In genomic region chr1:38000529-38001453, GRCh38 we compare ENCODE assay signal across 8 cellular contexts. TPM values are rescaled to one million over a fixed set of nuclear protein-coding genes. Genes with fewer than 3 reads are reported as not detected.
DNase-seq lines count a peak whose midpoint lies in the region; TF ChIP-seq lines count a peak whose summit lies in the region.

No MANE protein-coding gene starts in this region.

- no peak overlapping the region for H3K4me3 Mint-ChIP-seq in activated naive CD4-positive, alpha-beta T cell treated with anti-CD3 and anti-CD28 coated beads, Interleukin-2, amount 10 ng/mL, durations not matched to agents 7 days and 5 days

- peaks cover 46% of the 10 kb centered on the region for H3K4me1 Mint-ChIP-seq in activated naive CD4-positive, alpha-beta T cell treated with anti-CD3 and anti-CD28 coated beads, Interleukin-2, amount 10 ng/mL, durations not matched to agents 7 days and 5 days

- H3K27ac Mint-ChIP-seq in activated naive CD4-positive, alpha-beta T cell treated with anti-CD3 and anti-CD28 coated beads, Interleukin-2, amount 10 ng/mL, durations not matched to agents 7 days and 5 days, result peak overlapping the region; percentile 42

- TF ChIP-seq CTCF in breast epithelium (IDR thresholded peaks at IDR 0.05) (no peak), thyroid gland (IDR thresholded peaks at IDR 0.05) (no peak)

- intact Hi-C loops in breast epithelium (cut with DNase I; ENCODE audit: low total_unique reads) (no loop called here), thyroid gland (cut with DNase I) (loop anchor here (10.0 kb wide), 1 partner anchor 66 kb away; no protein-coding TSS in a partner anchor)

- no peak for DNase-seq in activated naive CD4-positive, alpha-beta T cell treated with anti-CD3 and anti-CD28 coated beads, Interleukin-2, amount 10 ng/mL, durations not matched to agents 7 days and 5 days
- no peak for DNase-seq in activated naive CD4-positive, alpha-beta T cell treated with anti-CD3 and anti-CD28 coated beads, Interleukin-2, amount 50 U/mL, for 16 hours
- peak in 1 of 2 donors; percentile 55 for DNase-seq in breast epithelium (ENCODE audit: low spot score in 2 of 2)
- DNase-seq in kidney tubule cell (ENCODE audit: low spot score), result peak; percentile 62
- no peak for DNase-seq in thyroid gland
- DNase-seq in foreskin melanocyte, result no peak
- DNase-seq in KG1 (lab: John Stamatoyannopoulos, UW), result no peak
- DNase-seq in cortex of kidney (lab: John Stamatoyannopoulos, UW), result no peak

- WGBS in thyroid gland, 2 donors, result 47 to 49% methylated on average over 7 to 10 of the region's 13 CpGs

- H3K4me1 ChIP-seq in breast epithelium (peaks cover 8 to 32% of the 10 kb centered on the region in 2 donors), thyroid gland (peaks cover 19 to 61% of the 10 kb centered on the region in 2 donors)

- peaks cover 21% of the 10 kb centered on the region for H3K27me3 Mint-ChIP-seq in activated naive CD4-positive, alpha-beta T cell treated with anti-CD3 and anti-CD28 coated beads, Interleukin-2, amount 10 ng/mL, durations not matched to agents 7 days and 5 days

- peak overlapping the region in 2 of 3 donors; percentile 5 to 46 for H3K4me3 ChIP-seq in breast epithelium
- no peak overlapping the region for H3K4me3 ChIP-seq in thyroid gland (replicated peaks in 1 of 3)

- H3K36me3 ChIP-seq in breast epithelium, result no peaks in the 10 kb centered on the region
- no peaks in the 10 kb centered on the region for H3K36me3 ChIP-seq in thyroid gland

- no peaks in the 10 kb centered on the region for H3K9me3 Mint-ChIP-seq in activated naive CD4-positive, alpha-beta T cell treated with anti-CD3 and anti-CD28 coated beads, Interleukin-2, amount 10 ng/mL, durations not matched to agents 7 days and 5 days

- H3K27me3 ChIP-seq in breast epithelium (no peaks in the 10 kb centered on the region), thyroid gland (no peaks in the 10 kb centered on the region)

- TF ChIP-seq POLR2A in breast epithelium (IDR thresholded peaks at IDR 0.05) (no peak), thyroid gland (IDR thresholded peaks at IDR 0.05) (no peak)

- CTCF ChIA-PET in activated naive CD4-positive, alpha-beta T cell treated with anti-CD3 and anti-CD28 coated beads, Interleukin-2, amount 10 ng/mL, durations not matched to agents 7 days and 5 days (lab: Charles Lee), result interaction anchor here (0.8 to 3.4 kb wide), 6 partner anchors 7 to 24 kb away, joined by 4 to 17 read pairs (median 5); partner anchors contain the start of gene SF3A3

- H3K27ac ChIP-seq in breast epithelium, result peak overlapping the region; percentile 90 to 95
- peak overlapping the region; percentile 71 to 78 (median 76) for H3K27ac ChIP-seq in thyroid gland

- H3K9me3 ChIP-seq in breast epithelium, result no peaks in the 10 kb centered on the region
- no peaks in the 10 kb centered on the region for H3K9me3 ChIP-seq in thyroid gland

- peaks cover 2% of the 10 kb centered on the region for H3K36me3 Mint-ChIP-seq in activated naive CD4-positive, alpha-beta T cell treated with anti-CD3 and anti-CD28 coated beads, Interleukin-2, amount 10 ng/mL, durations not matched to agents 7 days and 5 days

RNA-seq across cellular contexts. Expression of gene FHL3, which starts 4.5 kb away (rescaled TPM):
- total RNA-seq in breast epithelium, result 10 to 100 TPM; 11.8 to 22.6 (median 21.4) TPM
- 10 to 100 TPM in 2 of 4 donors, 1 to 10 TPM in 2; 7.5 to 13.8 (median 10.4) TPM for total RNA-seq in thyroid gland

RNA-seq across cellular contexts. Expression of gene SF3A3, which starts 11.0 kb away (rescaled TPM):
- total RNA-seq in breast epithelium (10 to 100 TPM; 51.8 to 61.8 (median 54.4) TPM), thyroid gland (10 to 100 TPM; 42.1 to 77.0 (median 46.6) TPM)

RNA-seq across cellular contexts. Expression of gene UTP11, which starts 11.7 kb away (rescaled TPM):
- total RNA-seq in breast epithelium, result 10 to 100 TPM; 22.6 to 29.2 (median 25.6) TPM
- 10 to 100 TPM; 36.1 to 43.9 (median 39.4) TPM for total RNA-seq in thyroid gland

RNA-seq across cellular contexts. Expression of gene POU3F1, which starts 45.8 kb away (rescaled TPM):
- total RNA-seq in breast epithelium, result under 1 TPM in 1 of 3 donors, not detected in 2; 0.29 TPM
- total RNA-seq in thyroid gland, result not detected

RNA-seq across cellular contexts. Expression of gene INPP5B, which starts 53.9 kb away (rescaled TPM):
- 10 to 100 TPM; 21.3 to 34.1 (median 25.6) TPM for total RNA-seq in breast epithelium
- 10 to 100 TPM; 24.7 to 42.5 (median 30.8) TPM for total RNA-seq in thyroid gland

Comparison
In these comparisons a context has a peak if more than half of its experiments do, and no peak if none do; other contexts are left out.
1. H3K4me3 ChIP-seq: peak in breast epithelium (2 of 3); none in thyroid gland (0 of 3).